ENCODE assay signal across 22 cellular contexts in genomic region chr12:62265511-62265910, GRCh38. TPM values are rescaled to one million over a fixed set of nuclear protein-coding genes. Genes with fewer than 3 reads are reported as not detected.
DNase-seq lines count a peak whose midpoint lies in the region; ATAC-seq, FAIRE-seq and TF ChIP-seq lines count a peak whose summit lies in the region.
"Had no signal": no experiment of that assay in that cellular context is flagged by ENCODE, and none has a peak within 500 bp of the region (broad histone marks: within the 10 kb centered on the region; RNA-seq: fewer than 3 reads in every experiment).

No MANE protein-coding gene starts in this region.

- H3K27ac Mint-ChIP-seq in activated naive CD4-positive, alpha-beta T cell treated with anti-CD3 and anti-CD28 coated beads for 36 hours = peak overlapping the region; percentile 36
- peak overlapping the region in 2 of 3 donors; percentile 33 to 36 for H3K27ac Mint-ChIP-seq in IgD-negative memory B cell
- H3K27ac Mint-ChIP-seq in activated naive CD8-positive, alpha-beta T cell treated with anti-CD3 and anti-CD28 coated beads, Interleukin-2, amount 10 ng/mL, durations not matched to agents 7 days and 5 days = peak overlapping the region; percentile 95

- peak overlapping the region in 1 of 2 experiments; percentile 94 for H3K4me3 ChIP-seq in neutrophil (ENCODE audit: low read depth in 1 of 2, low read length in 1 of 2)
- H3K4me3 ChIP-seq: body of pancreas, HAP-1, hepatocyte, tibial artery had no signal

- peaks cover 6% of the 10 kb centered on the region for H3K36me3 Mint-ChIP-seq in activated naive CD4-positive, alpha-beta T cell treated with anti-CD3 and anti-CD28 coated beads for 36 hours (ENCODE audit: low read depth)
- H3K36me3 Mint-ChIP-seq in IgD-negative memory B cell = peaks cover 3% of the 10 kb centered on the region
- H3K36me3 Mint-ChIP-seq in activated naive CD8-positive, alpha-beta T cell treated with anti-CD3 and anti-CD28 coated beads, Interleukin-2, amount 10 ng/mL, durations not matched to agents 7 days and 5 days = peaks cover 39% of the 10 kb centered on the region

- peaks cover 70% of the 10 kb centered on the region for H3K4me1 Mint-ChIP-seq in activated naive CD4-positive, alpha-beta T cell treated with anti-CD3 and anti-CD28 coated beads for 36 hours (ENCODE audit: low read depth)
- peaks cover 59 to 64% (median 59%) of the 10 kb centered on the region in 3 donors for H3K4me1 Mint-ChIP-seq in IgD-negative memory B cell
- peaks cover 53% of the 10 kb centered on the region for H3K4me1 Mint-ChIP-seq in activated naive CD8-positive, alpha-beta T cell treated with anti-CD3 and anti-CD28 coated beads, Interleukin-2, amount 10 ng/mL, durations not matched to agents 7 days and 5 days

- no peaks in the 10 kb centered on the region for H3K9me3 Mint-ChIP-seq in activated naive CD4-positive, alpha-beta T cell treated with anti-CD3 and anti-CD28 coated beads for 36 hours
- no peaks in the 10 kb centered on the region for H3K9me3 Mint-ChIP-seq in IgD-negative memory B cell
- H3K9me3 Mint-ChIP-seq in activated naive CD8-positive, alpha-beta T cell treated with anti-CD3 and anti-CD28 coated beads, Interleukin-2, amount 10 ng/mL, durations not matched to agents 7 days and 5 days = no peaks in the 10 kb centered on the region

- H3K36me3 ChIP-seq in neutrophil = peaks cover 4% of the 10 kb centered on the region
- H3K36me3 ChIP-seq: tibial artery had no signal

- intact Hi-C loops in activated naive CD4-positive, alpha-beta T cell treated with anti-CD3 and anti-CD28 coated beads for 36 hours (cut with micrococcal nuclease) = no loop called here

- peaks cover 82 to 88% of the 10 kb centered on the region in 2 experiments for H3K4me1 ChIP-seq in neutrophil (ENCODE audit: control insufficient read depth in 1 of 2, insufficient read depth in 1 of 2, low read depth in 1 of 2, low read length in 1 of 2)

- peak overlapping the region; percentile 97 for H3K27ac ChIP-seq in neutrophil
- H3K27ac ChIP-seq: body of pancreas, hepatocyte, tibial artery had no signal

- no peaks in the 10 kb centered on the region for H3K27me3 ChIP-seq in neutrophil
- H3K27me3 ChIP-seq: body of pancreas, hepatocyte, tibial artery had no signal

- TF ChIP-seq CTCF in neutrophil (IDR thresholded peaks at IDR 0.05) = no peak

- TF ChIP-seq POLR2A in GM12891 (IDR thresholded peaks at IDR 0.05; ENCODE audit: low read depth, low read length) = no peak

- H3K9me3 ChIP-seq in neutrophil = no peaks in the 10 kb centered on the region
- H3K9me3 ChIP-seq: body of pancreas, HAP-1, tibial artery had no signal

- no peak for DNase-seq in activated naive CD4-positive, alpha-beta T cell treated with anti-CD3 and anti-CD28 coated beads for 36 hours
- no peak for DNase-seq in activated naive CD4-positive, alpha-beta T cell treated with anti-CD3 and anti-CD28 coated beads, Interleukin-2, amount 50 U/mL, for 16 hours
- no peak for DNase-seq in activated naive CD8-positive, alpha-beta T cell treated with anti-CD3 and anti-CD28 coated beads, Interleukin-2, amount 10 ng/mL, durations not matched to agents 7 days and 5 days
- DNase-seq in GM12891 (ENCODE audit: insufficient read length, low spot score) (no peak), HT-29 (ENCODE audit: low spot score) (no peak), NCI-H1105 treated with DMSO at 0.1 percent for 48 hours (lab: John Stamatoyannopoulos, UW) (no peak)
- DNase-seq: body of pancreas; CD4-positive, alpha-beta memory T cell; DMS153; effector CD4-positive, alpha-beta T cell; foreskin melanocyte; left ventricle myocardium superior; NCI-H187; NCI-H69; stimulated activated CD4-positive, alpha-beta T cell treated with anti-CD3 and anti-CD28 coated beads, Interleukin-1b, Interleukin-23, amount 100 ng/mL, for 48 hours; tibial artery had no signal

- ATAC-seq in activated naive CD8-positive, alpha-beta T cell treated with anti-CD3 and anti-CD28 coated beads, Interleukin-2, amount 10 ng/mL, durations not matched to agents 7 days and 5 days (ENCODE audit: low read depth) = no peak
- ATAC-seq: activated CD4-positive, CD25-positive, alpha-beta regulatory T cell treated with anti-CD3 and anti-CD28 coated beads, Interleukin-2, amount 50 U/mL, for 24 hours; body of pancreas; left ventricle myocardium superior had no signal

- CTCF ChIA-PET in activated naive CD4-positive, alpha-beta T cell treated with anti-CD3 and anti-CD28 coated beads for 36 hours (lab: Charles Lee) = interaction anchor here (0.6 to 1.1 kb wide), 3 partner anchors 19 to 1814 kb away, joined by 3 to 4 read pairs (median 3); no protein-coding TSS in a partner anchor

- POLR2A ChIA-PET in activated naive CD8-positive, alpha-beta T cell treated with anti-CD3 and anti-CD28 coated beads, Interleukin-2, amount 10 ng/mL, durations not matched to agents 7 days and 5 days (lab: Charles Lee) = interaction anchor here (1.7 kb wide), 1 partner anchor 337 kb away, joined by 4 read pairs; no protein-coding TSS in a partner anchor

- H3K27me3 Mint-ChIP-seq in activated naive CD4-positive, alpha-beta T cell treated with anti-CD3 and anti-CD28 coated beads for 36 hours (ENCODE audit: low read depth) = no peaks in the 10 kb centered on the region
- H3K27me3 Mint-ChIP-seq in IgD-negative memory B cell = no peaks in the 10 kb centered on the region
- H3K27me3 Mint-ChIP-seq in activated naive CD8-positive, alpha-beta T cell treated with anti-CD3 and anti-CD28 coated beads, Interleukin-2, amount 10 ng/mL, durations not matched to agents 7 days and 5 days = no peaks in the 10 kb centered on the region
- H3K27me3 Mint-ChIP-seq: CD4-positive, alpha-beta memory T cell had no signal

- H3K4me3 Mint-ChIP-seq in activated naive CD4-positive, alpha-beta T cell treated with anti-CD3 and anti-CD28 coated beads for 36 hours = no peak overlapping the region
- peak overlapping the region in 1 of 4 donors; percentile 63 for H3K4me3 Mint-ChIP-seq in IgD-negative memory B cell
- H3K4me3 Mint-ChIP-seq in activated naive CD8-positive, alpha-beta T cell treated with anti-CD3 and anti-CD28 coated beads, Interleukin-2, amount 10 ng/mL, durations not matched to agents 7 days and 5 days = peak overlapping the region; percentile 92

- no peak for FAIRE-seq in GM12891 (lab: Jason Lieb, UNC)
- FAIRE-seq: G401.6 had no signal

TF ChIP-seq in GM12891, 5 proteins besides CTCF, POLR2A, EP300 and RAD21:
- TF ChIP-seq POU2F2 (IDR thresholded peaks at IDR 0.05; ENCODE audit: low read depth, low read length) (no peak), POLR2AphosphoS5 (IDR thresholded peaks at IDR 0.05; ENCODE audit: low read depth, low read length) (no peak), SPI1 (IDR thresholded peaks at IDR 0.05; ENCODE audit: low read depth, low read length) (no peak), PAX5 (IDR thresholded peaks at IDR 0.05; ENCODE audit: insufficient read depth, low read length, severe bottlenecking) (no peak), TAF1 (IDR thresholded peaks at IDR 0.05; ENCODE audit: low read depth, low read length) (no peak)

RNA-seq across cellular contexts. Expression of gene USP15, which starts 5.3 kb away (rescaled TPM):
- total RNA-seq in activated naive CD4-positive, alpha-beta T cell treated with anti-CD3 and anti-CD28 coated beads for 36 hours = 10 to 100 TPM; 84.5 to 95.5 TPM
- 70.6 TPM for polyA plus RNA-seq in IgD-negative memory B cell
- total RNA-seq in activated naive CD8-positive, alpha-beta T cell treated with anti-CD3 and anti-CD28 coated beads, Interleukin-2, amount 10 ng/mL, durations not matched to agents 7 days and 5 days = 100 to 1,000 TPM; 163 TPM
- polyA plus RNA-seq in GM12891 (2012; ENCODE audit: low read depth, missing spikeins) = 39.4 TPM
- total RNA-seq in HT-29 (2014; rRNA removed; shearing (Covaris generic)) = 24.6 and 27.1 TPM in 2 replicates

Comparison
In these comparisons a context has a peak if more than half of its experiments do, and no peak if none do; other contexts are left out.
1. H3K27ac Mint-ChIP-seq: peak in every context shown above with its lines; median percentile 95 in activated naive CD8-positive, alpha-beta T cell treated with anti-CD3 and anti-CD28 coated beads, Interleukin-2, amount 10 ng/mL, durations not matched to agents 7 days and 5 days; 36 in activated naive CD4-positive, alpha-beta T cell treated with anti-CD3 and anti-CD28 coated beads for 36 hours; 34 in IgD-negative memory B cell.